In genomic region chr11:75376175-75376574, GRCh38 we compare ENCODE assay signal across 1 cellular context.
TF ChIP-seq lines count a peak whose summit lies in the region.

No MANE protein-coding gene starts in this region.

TF ChIP-seq in IMR-90, 13 proteins besides CTCF, POLR2A, EP300 and RAD21 (continued from another document):
- no peak for TF ChIP-seq ELK1 (IDR thresholded peaks at IDR 0.05; ENCODE audit: borderline replicate concordance, low read depth, low read length)
- no peak for TF ChIP-seq MAFK (IDR thresholded peaks at IDR 0.05; ENCODE audit: low read depth, low read length)
- no peak for TF ChIP-seq RFX5 (IDR thresholded peaks at IDR 0.05; ENCODE audit: low read depth, low read length)
- no peak for TF ChIP-seq USF2 (IDR thresholded peaks at IDR 0.05; ENCODE audit: low read depth, low read length)
